In the genomic region with DNA sequence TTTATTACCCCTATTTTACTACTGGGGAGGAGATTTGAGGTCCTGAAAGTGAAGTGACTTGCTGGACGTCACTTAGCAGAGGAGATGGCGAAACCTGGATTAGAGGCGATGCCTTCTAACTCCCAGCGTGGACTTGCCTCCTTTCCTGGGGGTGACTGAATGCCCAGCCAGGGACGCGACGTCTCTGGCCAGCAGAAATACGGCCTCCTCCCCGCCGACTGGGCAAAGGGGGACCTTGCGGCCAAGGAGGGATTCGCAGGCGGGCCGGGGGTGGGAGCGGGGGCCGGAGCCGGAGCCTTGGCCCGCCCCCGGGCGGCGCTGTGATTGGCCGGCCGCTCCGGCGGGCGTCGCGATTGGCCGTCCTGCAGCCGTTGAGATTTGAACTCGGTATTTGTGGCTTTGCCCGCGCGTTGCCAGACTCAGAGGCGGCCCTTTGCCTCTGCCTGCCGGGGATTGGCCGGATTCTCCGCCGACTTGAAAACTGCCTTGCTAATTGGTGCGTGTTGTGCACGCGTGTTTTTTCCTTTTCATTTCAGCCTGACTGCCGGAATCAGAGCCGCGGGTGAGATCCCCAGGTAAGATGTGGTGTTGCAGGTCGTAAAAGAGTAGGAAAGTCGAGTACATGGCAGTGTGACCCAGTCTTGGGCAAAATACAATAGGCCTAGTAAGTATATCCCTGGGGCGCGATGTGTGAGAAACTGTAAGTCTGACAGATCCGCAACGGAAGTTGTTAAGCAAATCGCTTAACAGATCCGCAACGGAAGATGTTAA, we compare ENCODE assay signal across 1 cellular context.
TF ChIP-seq lines count a peak whose summit lies in the region.

A gene with protein sequence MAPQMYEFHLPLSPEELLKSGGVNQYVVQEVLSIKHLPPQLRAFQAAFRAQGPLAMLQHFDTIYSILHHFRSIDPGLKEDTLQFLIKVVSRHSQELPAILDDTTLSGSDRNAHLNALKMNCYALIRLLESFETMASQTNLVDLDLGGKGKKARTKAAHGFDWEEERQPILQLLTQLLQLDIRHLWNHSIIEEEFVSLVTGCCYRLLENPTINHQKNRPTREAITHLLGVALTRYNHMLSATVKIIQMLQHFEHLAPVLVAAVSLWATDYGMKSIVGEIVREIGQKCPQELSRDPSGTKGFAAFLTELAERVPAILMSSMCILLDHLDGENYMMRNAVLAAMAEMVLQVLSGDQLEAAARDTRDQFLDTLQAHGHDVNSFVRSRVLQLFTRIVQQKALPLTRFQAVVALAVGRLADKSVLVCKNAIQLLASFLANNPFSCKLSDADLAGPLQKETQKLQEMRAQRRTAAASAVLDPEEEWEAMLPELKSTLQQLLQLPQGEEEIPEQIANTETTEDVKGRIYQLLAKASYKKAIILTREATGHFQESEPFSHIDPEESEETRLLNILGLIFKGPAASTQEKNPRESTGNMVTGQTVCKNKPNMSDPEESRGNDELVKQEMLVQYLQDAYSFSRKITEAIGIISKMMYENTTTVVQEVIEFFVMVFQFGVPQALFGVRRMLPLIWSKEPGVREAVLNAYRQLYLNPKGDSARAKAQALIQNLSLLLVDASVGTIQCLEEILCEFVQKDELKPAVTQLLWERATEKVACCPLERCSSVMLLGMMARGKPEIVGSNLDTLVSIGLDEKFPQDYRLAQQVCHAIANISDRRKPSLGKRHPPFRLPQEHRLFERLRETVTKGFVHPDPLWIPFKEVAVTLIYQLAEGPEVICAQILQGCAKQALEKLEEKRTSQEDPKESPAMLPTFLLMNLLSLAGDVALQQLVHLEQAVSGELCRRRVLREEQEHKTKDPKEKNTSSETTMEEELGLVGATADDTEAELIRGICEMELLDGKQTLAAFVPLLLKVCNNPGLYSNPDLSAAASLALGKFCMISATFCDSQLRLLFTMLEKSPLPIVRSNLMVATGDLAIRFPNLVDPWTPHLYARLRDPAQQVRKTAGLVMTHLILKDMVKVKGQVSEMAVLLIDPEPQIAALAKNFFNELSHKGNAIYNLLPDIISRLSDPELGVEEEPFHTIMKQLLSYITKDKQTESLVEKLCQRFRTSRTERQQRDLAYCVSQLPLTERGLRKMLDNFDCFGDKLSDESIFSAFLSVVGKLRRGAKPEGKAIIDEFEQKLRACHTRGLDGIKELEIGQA (N-terminal part only) (plus strand): TSS at position 523 of the 771 bp plus-strand sequence. CDS start 997 bp downstream, outside the sequence.

TF ChIP-seq in Ishikawa, 13 proteins besides CTCF, POLR2A, EP300 and RAD21 (continued from another document):
- TF ChIP-seq, protein P1, sequence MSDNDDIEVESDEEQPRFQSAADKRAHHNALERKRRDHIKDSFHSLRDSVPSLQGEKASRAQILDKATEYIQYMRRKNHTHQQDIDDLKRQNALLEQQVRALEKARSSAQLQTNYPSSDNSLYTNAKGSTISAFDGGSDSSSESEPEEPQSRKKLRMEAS (IDR thresholded peaks at IDR 0.05) = peak; percentile 94
TF ChIP-seq in Ishikawa: peak in this region for 7.
